In genomic region chr10:110704070-110704469, GRCh38 we compare ENCODE assay signal across 35 cellular contexts. TPM values are rescaled to one million over a fixed set of nuclear protein-coding genes. Genes with fewer than 3 reads are reported as not detected.
"Had no signal": no experiment of that assay in that cellular context is flagged by ENCODE, and none has a peak within 500 bp of the region (broad histone marks: within the 10 kb centered on the region; RNA-seq: fewer than 3 reads in every experiment).

No MANE protein-coding gene starts in this region.

- FAIRE-seq: astrocyte, TTC549 had no signal

- H3K36me3 ChIP-seq: adrenal gland, brain microvascular endothelial cell, breast epithelium had no signal

- H3K4me3 ChIP-seq: adrenal gland, body of pancreas, breast epithelium had no signal

- H3K4me1 ChIP-seq: body of pancreas, breast epithelium had no signal

- H3K27ac ChIP-seq: adrenal gland, body of pancreas, breast epithelium, VCaP had no signal

- DNase-seq: activated B cell treated with CpG ODN at 0.5 μM for 24 hours; activated CD4-positive, alpha-beta memory T cell treated with anti-CD3 and anti-CD28 coated beads for 36 hours; activated CD4-positive, alpha-beta T cell treated with anti-CD3 and anti-CD28 coated beads for 4 hours; activated CD4-positive, alpha-beta T cell treated with anti-CD3 and anti-CD28 coated beads, Interleukin-2, amount 10 ng/mL, durations not matched to agents 24 days and 14 days; activated CD4-positive, alpha-beta T cell treated with anti-CD3 and anti-CD28 coated beads, Interleukin-2, amount 50 U/mL, for 1 hour; activated CD4-positive, alpha-beta T cell treated with anti-CD3 and anti-CD28 coated beads, Interleukin-2, amount 50 U/mL, for 4 hours; activated CD4-positive, CD25-positive, alpha-beta regulatory T cell treated with anti-CD3 and anti-CD28 coated beads, Interleukin-2, amount 50 U/mL, for 72 hours; activated CD8-positive, alpha-beta memory T cell treated with anti-CD3 and anti-CD28 coated beads, Interleukin-2, amount 50 U/mL, for 4 hours; activated CD8-positive, alpha-beta T cell treated with anti-CD3 and anti-CD28 coated beads for 36 hours; activated effector memory CD4-positive, alpha-beta T cell treated with anti-CD3 and anti-CD28 coated beads, Interleukin-2, amount 50 U/mL, for 16 hours; activated gamma-delta T cell treated with Interleukin-2 at 50 U/mL for 16 hours; activated naive CD4-positive, alpha-beta T cell; activated naive CD4-positive, alpha-beta T cell treated with anti-CD3 and anti-CD28 coated beads for 36 hours; activated naive CD4-positive, alpha-beta T cell treated with anti-CD3 and anti-CD28 coated beads, Interleukin-2, amount 50 U/mL, for 16 hours; activated naive CD8-positive, alpha-beta T cell treated with anti-CD3 and anti-CD28 coated beads for 36 hours; activated T-cell treated with anti-CD3 and anti-CD28 coated beads for 4 hours; activated T-cell treated with anti-CD3 and anti-CD28 coated beads, Interleukin-2, amount 50 U/mL, for 1 hour; activated T-cell treated with anti-CD3 and anti-CD28 coated beads, Interleukin-2, amount 50 U/mL, for 4 hours; activated T-cell treated with anti-CD3 and anti-CD28 coated beads, Interleukin-2, amount 50 U/mL, for 72 hours; adrenal gland; amniotic stem cell; aorta; body of pancreas; brain microvascular endothelial cell; central memory CD4-positive, alpha-beta T cell; T-helper 1 cell; T-helper 2 cell; T-helper 9 cell had no signal

- H3K27me3 ChIP-seq: adrenal gland, body of pancreas, brain microvascular endothelial cell, breast epithelium had no signal

- ATAC-seq: activated CD8-positive, alpha-beta T cell treated with anti-CD3 and anti-CD28 coated beads for 36 hours; activated naive CD4-positive, alpha-beta T cell treated with anti-CD3 and anti-CD28 coated beads, Interleukin-2, amount 50 U/mL, for 72 hours; activated T-cell treated with anti-CD3 and anti-CD28 coated beads, Interleukin-2, amount 50 U/mL, for 4 hours; activated T-cell treated with anti-CD3 and anti-CD28 coated beads, Interleukin-2, amount 50 U/mL, for 72 hours; activated T-helper 17 cell treated with anti-CD3 and anti-CD28 coated beads, Interleukin-2, amount 50 U/mL, for 72 hours; body of pancreas had no signal

- H3K9me3 ChIP-seq: adrenal gland, body of pancreas, breast epithelium had no signal

RNA-seq across cellular contexts. Expression of gene RBM20, which starts 59.9 kb away (rescaled TPM):
- total RNA-seq: activated CD4-positive, alpha-beta memory T cell treated with anti-CD3 and anti-CD28 coated beads for 36 hours; activated T-helper 1 cell treated with anti-CD3 and anti-CD28 coated beads, Interleukin-12 subunit alpha, Interleukin-12 subunit beta, Interleukin-2, Interleukin-4 antibody, amounts not matched to agents 30 ng/mL and 10 ng/mL and 1 ng/mL, durations not matched to agents 14 hours and 24 hours and 36 hours had no signal
